8 cellular contexts compared by ENCODE assay signal in the genomic region with DNA sequence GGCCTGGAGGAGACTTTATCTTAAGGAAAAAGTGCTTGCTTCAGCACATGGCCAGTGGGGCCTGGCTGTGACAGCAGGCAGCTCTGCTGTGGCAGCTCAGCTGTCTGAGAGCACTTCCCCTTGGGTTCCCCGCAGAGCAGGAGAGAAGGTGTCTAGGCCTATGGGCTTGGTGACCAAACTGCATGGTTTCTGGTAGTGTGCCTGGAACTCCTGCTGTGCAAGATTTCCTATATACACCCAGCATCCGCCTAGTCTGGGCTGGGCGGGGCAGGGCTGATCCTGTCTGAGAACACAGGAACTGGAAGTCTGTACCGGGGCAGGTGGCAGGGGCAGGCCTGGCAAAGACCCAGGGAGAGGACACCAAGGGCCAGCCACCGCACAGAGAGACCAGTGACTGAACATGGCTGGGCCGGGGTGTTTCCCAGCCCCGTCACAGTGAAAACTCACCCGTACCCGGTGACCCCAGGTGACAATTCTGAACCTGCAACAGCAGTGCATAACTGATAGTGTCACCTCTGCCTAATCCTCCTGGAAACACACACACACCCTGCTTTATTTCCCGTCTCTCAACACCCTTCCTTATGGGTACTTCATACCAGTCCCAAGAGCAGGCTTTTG. TPM values are rescaled to one million over a fixed set of nuclear protein-coding genes. Genes with fewer than 3 reads are reported as not detected.
DNase-seq lines count a peak whose midpoint lies in the region; ATAC-seq and TF ChIP-seq lines count a peak whose summit lies in the region.

No MANE protein-coding gene starts in this region.

- no peak for TF ChIP-seq CTCF in body of pancreas (IDR thresholded peaks at IDR 0.05)

- intact Hi-C loops in body of pancreas (cut with DNase I): no loop called here

- peaks cover 27% of the 10 kb centered on the region for H3K4me1 ChIP-seq in body of pancreas

- H3K9me3 Mint-ChIP-seq in activated naive CD8-positive, alpha-beta T cell treated with anti-CD3 and anti-CD28 coated beads, Interleukin-2, amount 10 ng/mL, durations not matched to agents 7 days and 5 days: no peaks in the 10 kb centered on the region
- no peaks in the 10 kb centered on the region for H3K9me3 Mint-ChIP-seq in activated naive CD8-positive, alpha-beta T cell treated with anti-CD3 and anti-CD28 coated beads for 36 hours
- no peaks in the 10 kb centered on the region for H3K9me3 Mint-ChIP-seq in memory B cell

- DNase-seq in activated naive CD8-positive, alpha-beta T cell treated with anti-CD3 and anti-CD28 coated beads, Interleukin-2, amount 10 ng/mL, durations not matched to agents 7 days and 5 days: no peak
- no peak for DNase-seq in activated naive CD8-positive, alpha-beta T cell treated with anti-CD3 and anti-CD28 coated beads for 36 hours
- peak; percentile 67 for DNase-seq in NCI-H2171 treated with DMSO at 0.1 percent for 48 hours (lab: John Stamatoyannopoulos, UW)
- DNase-seq in body of pancreas: peak; percentile 31 to 55 (median 40)
- peak; percentile 18 to 43 for DNase-seq in memory B cell (ENCODE audit: low spot score in 2 of 2)
- DNase-seq in OCI-M1 (lab: John Stamatoyannopoulos, UW): no peak
- no peak for DNase-seq in ACHN

- H3K9me3 ChIP-seq in body of pancreas: no peaks in the 10 kb centered on the region

- H3K4me3 Mint-ChIP-seq in activated naive CD8-positive, alpha-beta T cell treated with anti-CD3 and anti-CD28 coated beads, Interleukin-2, amount 10 ng/mL, durations not matched to agents 7 days and 5 days: no peak overlapping the region
- no peak overlapping the region for H3K4me3 Mint-ChIP-seq in activated naive CD8-positive, alpha-beta T cell treated with anti-CD3 and anti-CD28 coated beads for 36 hours
- H3K4me3 Mint-ChIP-seq in memory B cell: no peak overlapping the region

- WGBS in body of pancreas, 2 donors: 68 to 79% methylated on average over 7 to 10 of the region's 10 CpGs

- H3K4me1 Mint-ChIP-seq in activated naive CD8-positive, alpha-beta T cell treated with anti-CD3 and anti-CD28 coated beads, Interleukin-2, amount 10 ng/mL, durations not matched to agents 7 days and 5 days: peaks cover 33% of the 10 kb centered on the region
- peaks cover 24% of the 10 kb centered on the region for H3K4me1 Mint-ChIP-seq in activated naive CD8-positive, alpha-beta T cell treated with anti-CD3 and anti-CD28 coated beads for 36 hours
- peaks cover 61% of the 10 kb centered on the region for H3K4me1 Mint-ChIP-seq in memory B cell

- no peak for TF ChIP-seq POLR2A in body of pancreas (IDR thresholded peaks at IDR 0.05)

- H3K27ac ChIP-seq in body of pancreas: peak overlapping the region in 2 of 4 donors; percentile 39 to 58

- POLR2A ChIA-PET in activated naive CD8-positive, alpha-beta T cell treated with anti-CD3 and anti-CD28 coated beads, Interleukin-2, amount 10 ng/mL, durations not matched to agents 7 days and 5 days (lab: Charles Lee): no interaction called here

- H3K27ac Mint-ChIP-seq in activated naive CD8-positive, alpha-beta T cell treated with anti-CD3 and anti-CD28 coated beads, Interleukin-2, amount 10 ng/mL, durations not matched to agents 7 days and 5 days: no peak overlapping the region
- no peak overlapping the region for H3K27ac Mint-ChIP-seq in activated naive CD8-positive, alpha-beta T cell treated with anti-CD3 and anti-CD28 coated beads for 36 hours
- peak overlapping the region; percentile 85 for H3K27ac Mint-ChIP-seq in memory B cell

- no peaks in the 10 kb centered on the region for H3K36me3 ChIP-seq in body of pancreas (replicated peaks in 1 of 2; ENCODE audit: insufficient read depth in 1 of 2, low read depth in 2 of 2)

- H3K4me3 ChIP-seq in body of pancreas: no peak overlapping the region

- peaks cover 10% of the 10 kb centered on the region for H3K36me3 Mint-ChIP-seq in activated naive CD8-positive, alpha-beta T cell treated with anti-CD3 and anti-CD28 coated beads, Interleukin-2, amount 10 ng/mL, durations not matched to agents 7 days and 5 days
- peaks cover 1% of the 10 kb centered on the region for H3K36me3 Mint-ChIP-seq in activated naive CD8-positive, alpha-beta T cell treated with anti-CD3 and anti-CD28 coated beads for 36 hours
- H3K36me3 Mint-ChIP-seq in memory B cell: peaks cover 1% of the 10 kb centered on the region

- H3K27me3 Mint-ChIP-seq in activated naive CD8-positive, alpha-beta T cell treated with anti-CD3 and anti-CD28 coated beads, Interleukin-2, amount 10 ng/mL, durations not matched to agents 7 days and 5 days: no peaks in the 10 kb centered on the region
- H3K27me3 Mint-ChIP-seq in activated naive CD8-positive, alpha-beta T cell treated with anti-CD3 and anti-CD28 coated beads for 36 hours: peaks cover 3% of the 10 kb centered on the region
- no peaks in the 10 kb centered on the region for H3K27me3 Mint-ChIP-seq in memory B cell

- in situ Hi-C loops in ACHN (cut with HindIII; ENCODE audit: low pct_ligation_motif_present, low pct_unique_long_range_greater_than_20kb, low sequenced_read_pairs): no loop called here

- peak; percentile 61 for ATAC-seq in activated naive CD8-positive, alpha-beta T cell treated with anti-CD3 and anti-CD28 coated beads, Interleukin-2, amount 10 ng/mL, durations not matched to agents 7 days and 5 days (ENCODE audit: low read depth)
- ATAC-seq in HG02884 (IDR thresholded peaks at IDR 0.05; ENCODE audit: unreplicated experiment): peak; percentile 48
- no peak for ATAC-seq in body of pancreas
- ATAC-seq in memory B cell (ENCODE audit: low read depth): peak; percentile 53

- H3K27me3 ChIP-seq in body of pancreas: no peaks in the 10 kb centered on the region

RNA-seq across cellular contexts. Expression of gene CHD9, which starts 39.3 kb away (rescaled TPM):
- 10 to 100 TPM; 30.2 to 37.9 TPM for total RNA-seq in activated naive CD8-positive, alpha-beta T cell treated with anti-CD3 and anti-CD28 coated beads, Interleukin-2, amount 10 ng/mL, durations not matched to agents 7 days and 5 days
- total RNA-seq in activated naive CD8-positive, alpha-beta T cell treated with anti-CD3 and anti-CD28 coated beads for 36 hours: 10 to 100 TPM; 12.7 to 14.0 TPM
- total RNA-seq in body of pancreas: 10 to 100 TPM; 38.1 to 58.7 TPM

RNA-seq across cellular contexts. Expression of gene CHD9NB, which starts 41.4 kb away (rescaled TPM):
- total RNA-seq in activated naive CD8-positive, alpha-beta T cell treated with anti-CD3 and anti-CD28 coated beads, Interleukin-2, amount 10 ng/mL, durations not matched to agents 7 days and 5 days: under 1 TPM; 0.17 to 0.42 TPM
- under 1 TPM in 1 of 2 experiments, not detected in 1; 0.12 TPM for total RNA-seq in activated naive CD8-positive, alpha-beta T cell treated with anti-CD3 and anti-CD28 coated beads for 36 hours
- 10 to 100 TPM in 1 of 2 donors, 1 to 10 TPM in 1; 3.1 to 12.5 TPM for total RNA-seq in body of pancreas

Comparison
In these comparisons a context has a peak if more than half of its experiments do, and no peak if none do; other contexts are left out.
1. DNase-seq: peak in NCI-H2171 treated with DMSO at 0.1 percent for 48 hours (single experiment), body of pancreas (4 of 4) and memory B cell (2 of 2); none in activated naive CD8-positive, alpha-beta T cell treated with anti-CD3 and anti-CD28 coated beads, Interleukin-2, amount 10 ng/mL, durations not matched to agents 7 days and 5 days (single experiment), activated naive CD8-positive, alpha-beta T cell treated with anti-CD3 and anti-CD28 coated beads for 36 hours (single experiment), OCI-M1 (single experiment) and ACHN (single experiment).